Comparison of ENCODE assay signal across 8 cellular contexts in the genomic region with DNA sequence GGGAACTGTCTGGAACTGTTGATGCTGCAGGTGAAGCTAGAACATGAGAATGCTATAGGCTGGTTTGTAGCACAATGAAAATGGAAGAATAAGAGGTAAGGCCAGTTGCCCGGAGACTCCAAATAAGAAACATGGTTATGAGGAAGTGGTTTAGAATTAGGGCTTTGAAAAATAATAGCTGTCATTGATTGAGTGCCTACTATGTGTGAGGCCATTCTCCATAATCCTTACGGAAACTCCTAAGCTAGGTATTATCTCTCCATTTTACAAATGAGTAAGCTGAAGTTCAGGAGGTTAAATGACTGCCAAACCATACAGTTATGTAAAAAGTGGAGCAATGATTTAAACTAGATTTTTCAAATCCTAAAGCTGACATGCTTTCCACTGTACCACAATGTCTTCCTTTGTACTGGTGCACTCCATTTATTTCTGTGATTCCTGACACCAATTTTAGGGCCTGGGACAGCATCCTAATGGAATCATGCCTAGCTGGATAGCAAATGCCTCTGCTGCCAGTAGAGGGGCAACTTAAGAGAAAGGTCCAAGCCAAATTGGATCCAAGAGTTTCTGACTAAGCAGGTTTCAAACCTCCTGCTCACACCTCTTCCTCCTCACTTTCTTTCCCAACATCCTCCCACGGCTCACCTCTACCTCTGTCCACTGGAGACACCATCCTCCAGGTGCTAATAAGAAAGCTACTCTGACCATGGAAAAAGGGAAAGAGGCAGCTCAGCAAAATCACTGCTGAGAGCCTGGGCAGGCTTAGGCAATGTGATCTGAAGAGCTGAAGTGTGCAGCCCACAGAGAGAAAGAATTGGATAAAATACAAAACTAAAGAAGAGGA. TPM values are rescaled to one million over a fixed set of nuclear protein-coding genes. Genes with fewer than 3 reads are reported as not detected.
DNase-seq lines count a peak whose midpoint lies in the region; ATAC-seq, FAIRE-seq and TF ChIP-seq lines count a peak whose summit lies in the region.

No MANE protein-coding gene starts in this region.

- H2AK5ac ChIP-seq in mesenchymal stem cell (ENCODE audit: low read length, severe bottlenecking): peak overlapping the region; percentile 85

- H3K9me3 ChIP-seq in SJSA1 (replicated peaks) (no peaks in the 10 kb centered on the region), mesenchymal stem cell (ENCODE audit: control insufficient read depth, low read length) (no peaks in the 10 kb centered on the region), small intestine (ENCODE audit: control insufficient read depth, low read depth) (no peaks in the 10 kb centered on the region), right atrium auricular region (no peaks in the 10 kb centered on the region)

- peak overlapping the region; percentile 97 for H2BK5ac ChIP-seq in mesenchymal stem cell (ENCODE audit: low read depth, low read length, poor library complexity, severe bottlenecking)

- H3K4me2 ChIP-seq in mesenchymal stem cell (ENCODE audit: low read length, poor library complexity, severe bottlenecking): peak overlapping the region; percentile 44

- no peak overlapping the region for H4K8ac ChIP-seq in mesenchymal stem cell (ENCODE audit: low read length)

- H3K14ac ChIP-seq in mesenchymal stem cell (ENCODE audit: low read length in 2 of 2): no peak overlapping the region

- H3K4me1 ChIP-seq in SJSA1 (replicated peaks) (peaks cover 20% of the 10 kb centered on the region), mesenchymal stem cell (ENCODE audit: control insufficient read depth, insufficient read depth, low read depth, low read length) (peaks cover 8% of the 10 kb centered on the region), small intestine (ENCODE audit: control insufficient read depth in 2 of 2, insufficient read depth in 1 of 2, low read depth in 1 of 2, low read length in 1 of 2) (peaks cover 3 to 5% of the 10 kb centered on the region in 2 donors), right atrium auricular region (peaks cover 0 to 4% of the 10 kb centered on the region in 2 donors)

- no peak overlapping the region for H2BK15ac ChIP-seq in mesenchymal stem cell (ENCODE audit: low read depth, poor library complexity, severe bottlenecking)

- H3K27ac ChIP-seq in SJSA1: peak overlapping the region; percentile 52
- H3K27ac ChIP-seq in mesenchymal stem cell (ENCODE audit: low read length, poor library complexity, severe bottlenecking): peak overlapping the region; percentile 96
- H3K27ac ChIP-seq in small intestine (ENCODE audit: low read depth in 1 of 2, low read length in 1 of 2): no peak overlapping the region
- H3K27ac ChIP-seq in right atrium auricular region: no peak overlapping the region

- no peak for FAIRE-seq in small intestine (lab: Jason Lieb, UNC)

- no peak overlapping the region for H2BK12ac ChIP-seq in mesenchymal stem cell (ENCODE audit: low read length in 2 of 2)

- H2BK120ac ChIP-seq in mesenchymal stem cell (ENCODE audit: low read depth, low read length): no peak overlapping the region

- TF ChIP-seq CTCF in right atrium auricular region (IDR thresholded peaks at IDR 0.05): no peak

- peak overlapping the region; percentile 59 for H3K9ac ChIP-seq in mesenchymal stem cell (ENCODE audit: low read length)

- DNase-seq in SJSA1 (ENCODE audit: low read depth in 1 of 2, low spot score in 2 of 2) (no peak), mesenchymal stem cell (no peak), small intestine (no peak), T1000 (lab: John Stamatoyannopoulos, UW) (no peak), right atrium auricular region (ENCODE audit: low spot score) (no peak)
- DNase-seq in activated CD4-positive, CD25-positive, alpha-beta regulatory T cell treated with anti-CD3 and anti-CD28 coated beads, Interleukin-2, amount 50 U/mL, for 72 hours: no peak

- H3K4me3 ChIP-seq in SJSA1 (no peak overlapping the region), mesenchymal stem cell (ENCODE audit: insufficient read depth in 1 of 2, low read depth in 1 of 2, low read length in 2 of 2) (peak overlapping the region in 1 of 2 experiments; percentile 23), small intestine (ENCODE audit: low read depth in 1 of 2, low read length in 2 of 2) (no peak overlapping the region), right atrium auricular region (no peak overlapping the region)

- H3K27me3 ChIP-seq in SJSA1 (replicated peaks) (no peaks in the 10 kb centered on the region), mesenchymal stem cell (ENCODE audit: control insufficient read depth in 1 of 2, insufficient read depth in 1 of 2, low read length in 2 of 2) (no peaks in the 10 kb centered on the region), small intestine (ENCODE audit: control insufficient read depth in 2 of 2, insufficient read depth in 2 of 2, low read length in 2 of 2) (no peaks in the 10 kb centered on the region), right atrium auricular region (no peaks in the 10 kb centered on the region)

- no peak overlapping the region for H3K4ac ChIP-seq in mesenchymal stem cell (ENCODE audit: low read depth in 1 of 2, low read length in 2 of 2)

- WGBS in mesenchymal stem cell: 63% methylated on average over 2 of the region's 3 CpGs
- 78 to 91% (median 83%) methylated on average over 3 of the region's 3 CpGs for WGBS in small intestine, 3 donors

- H3K36me3 ChIP-seq in SJSA1 (no peaks in the 10 kb centered on the region), mesenchymal stem cell (ENCODE audit: control insufficient read depth in 1 of 2, insufficient read depth in 2 of 2, low read depth in 1 of 2, low read length in 2 of 2) (no peaks in the 10 kb centered on the region), small intestine (ENCODE audit: control insufficient read depth in 2 of 2, insufficient read depth in 2 of 2, low read length in 2 of 2) (no peaks in the 10 kb centered on the region), right atrium auricular region (no peaks in the 10 kb centered on the region)

- H3K23ac ChIP-seq in mesenchymal stem cell (ENCODE audit: low read length in 2 of 2): no peak overlapping the region

- H3K79me1 ChIP-seq in mesenchymal stem cell (replicated peaks; ENCODE audit: low read length, poor library complexity, severe bottlenecking): peaks cover 1% of the 10 kb centered on the region

- peak; percentile 25 for ATAC-seq in GM18858 (IDR thresholded peaks at IDR 0.05; ENCODE audit: unreplicated experiment)
- peak; percentile 48 for ATAC-seq in HG02759 (IDR thresholded peaks at IDR 0.05; ENCODE audit: unreplicated experiment)

- no peak overlapping the region for H4K91ac ChIP-seq in mesenchymal stem cell (ENCODE audit: low read length)

- no peak overlapping the region for H3K18ac ChIP-seq in mesenchymal stem cell (ENCODE audit: low read depth in 1 of 2, low read length in 2 of 2)

- no peak overlapping the region for H2AFZ ChIP-seq in mesenchymal stem cell (ENCODE audit: low read depth, low read length)

RNA-seq across cellular contexts. Expression of a gene that starts 46.9 kb away (rescaled TPM):
- total RNA-seq in SJSA1 (2014; rRNA removed; shearing (Covaris generic)): 105 and 132 TPM in 2 replicates
- 136 TPM for polyA plus RNA-seq in mesenchymal stem cell (2013, experiment 1 of 2)
- 139 TPM for polyA plus RNA-seq in mesenchymal stem cell (2013, experiment 2 of 2)
- 100 to 1,000 TPM in 2 of 3 donors, 10 to 100 TPM in 1; 88.8 to 127 (median 106) TPM for polyA plus RNA-seq in small intestine
- 100 to 1,000 TPM; 166 to 286 TPM for total RNA-seq in right atrium auricular region

Comparison
In these comparisons a context has a peak if more than half of its experiments do, and no peak if none do; other contexts are left out.
1. H3K27ac ChIP-seq: peak in SJSA1 (single experiment) and mesenchymal stem cell (single experiment); none in small intestine (0 of 2) and right atrium auricular region (0 of 2).